8 cellular contexts compared by ENCODE assay signal in genomic region chr12:48119078-48119833, GRCh38. TPM values are rescaled to one million over a fixed set of nuclear protein-coding genes. Genes with fewer than 3 reads are reported as not detected.
DNase-seq lines count a peak whose midpoint lies in the region; FAIRE-seq and TF ChIP-seq lines count a peak whose summit lies in the region.

PFKM (plus strand) TSS chr12:48119364; CDS start chr12:48122775, 3,411 bp downstream.

- peaks cover 3% of the 10 kb centered on the region for H3K27me3 ChIP-seq in neural progenitor cell

- DNase-seq in ELF-1 (ENCODE audit: low read depth, low spot score) (peak; percentile 95), H54 (ENCODE audit: insufficient read length, low spot score) (peak; percentile 65), M059J (ENCODE audit: low read depth) (peak; percentile 89), SIG-M5 (lab: John Stamatoyannopoulos, UW) (peak; percentile 16), foreskin fibroblast (peak; percentile 91 to 95), neural progenitor cell (ENCODE audit: low spot score) (peak; percentile 95), substantia nigra (lab: John Stamatoyannopoulos, UW) (peak in 43 of 49 donors; percentile 5 to 83 (median 36))
- DNase-seq in activated gamma-delta T cell treated with anti-CD3 and anti-CD28 coated beads, Interleukin-2, amount 50 U/mL, for 16 hours (ENCODE audit: low read depth), result peak; percentile 4

- peak within 1 kb of the TSS; percentile 80 to 83 for H3K4me3 ChIP-seq in foreskin fibroblast (ENCODE audit: low read depth in 1 of 2, low read length in 2 of 2)
- H3K4me3 ChIP-seq in neural progenitor cell, result peak within 1 kb of the TSS; percentile 77

- peak within 1 kb of the TSS; percentile 48 for H2AFZ ChIP-seq in neural progenitor cell (replicated peaks)

- peak; percentile 98 for FAIRE-seq in H54 (lab: Jason Lieb, UNC)

- H3K9me3 Mint-ChIP-seq in neural progenitor cell, result no peaks in the 10 kb centered on the region

- TF ChIP-seq CTCF in foreskin fibroblast (IDR thresholded peaks at IDR 0.05; ENCODE audit: low read depth, low read length) (no peak), neural progenitor cell (IDR thresholded peaks at IDR 0.05) (no peak)

- peaks cover 34% of the 10 kb centered on the region for H4K20me1 ChIP-seq in neural progenitor cell (ENCODE audit: low read depth)

- peaks cover 27% of the 10 kb centered on the region for H3F3A ChIP-seq in neural progenitor cell (ENCODE audit: low read depth)

- peaks cover 7% of the 10 kb centered on the region for H3K36me3 ChIP-seq in neural progenitor cell

- peak within 1 kb of the TSS; percentile 70 for H3K27ac ChIP-seq in neural progenitor cell
- no peak within 1 kb of the TSS for H3K27ac ChIP-seq in substantia nigra (ENCODE audit: low read depth, low read length, poor library complexity, severe bottlenecking)

- H3K27me3 Mint-ChIP-seq in neural progenitor cell (ENCODE audit: insufficient read depth, low read depth), result peaks cover 7% of the 10 kb centered on the region

- peak within 1 kb of the TSS; percentile 81 for H3K27ac Mint-ChIP-seq in neural progenitor cell

- H3K36me3 Mint-ChIP-seq in neural progenitor cell, result peaks cover 12% of the 10 kb centered on the region

- peak within 1 kb of the TSS; percentile 94 for H3K4me3 Mint-ChIP-seq in neural progenitor cell

- peaks cover 38% of the 10 kb centered on the region for H3K4me1 Mint-ChIP-seq in neural progenitor cell

- H3K9me3 ChIP-seq in neural progenitor cell (ENCODE audit: low read depth), result no peaks in the 10 kb centered on the region

- peaks cover 43% of the 10 kb centered on the region for H3K79me2 ChIP-seq in neural progenitor cell (ENCODE audit: low read depth)

- H3K4me2 ChIP-seq in neural progenitor cell, result peak within 1 kb of the TSS; percentile 89

- TF ChIP-seq POLR2A in H54 (IDR thresholded peaks at IDR 0.05; ENCODE audit: low read depth, low read length), result peak; percentile 23; the same call in 1 of the 2 replicates

- peaks cover 39% of the 10 kb centered on the region for H3K4me1 ChIP-seq in neural progenitor cell

- H3K9ac ChIP-seq in neural progenitor cell, result no peak within 1 kb of the TSS

RNA-seq across cellular contexts. Expression of gene PFKM, which starts in this region (rescaled TPM):
- total RNA-seq in M059J (2014; rRNA removed; shearing (Covaris generic)), result 23.0 and 38.8 TPM in 2 replicates
- 128 and 161 TPM in 2 replicates for total RNA-seq in neural progenitor cell (ENCODE audit: low replicate concordance)

Comparison
In these comparisons a context has a peak if more than half of its experiments do, and no peak if none do; other contexts are left out.
1. DNase-seq: peak in every context shown above with its lines; median percentile 95 in ELF-1; 95 in neural progenitor cell; 93 in foreskin fibroblast; 89 in M059J; 65 in H54; 36 in substantia nigra; 16 in SIG-M5; 4 in activated gamma-delta T cell treated with anti-CD3 and anti-CD28 coated beads, Interleukin-2, amount 50 U/mL, for 16 hours.